In genomic region chr5:68490401-68490800, GRCh38 we compare ENCODE assay signal across 22 cellular contexts.
DNase-seq lines count a peak whose midpoint lies in the region; ATAC-seq lines count a peak whose summit lies in the region.
"Had no signal": no experiment of that assay in that cellular context is flagged by ENCODE, and none has a peak within 500 bp of the region (broad histone marks: within the 10 kb centered on the region; RNA-seq: fewer than 3 reads in every experiment).

No MANE protein-coding gene starts in this region.

- H3K4me1 ChIP-seq in effector memory CD4-positive, alpha-beta T cell (ENCODE audit: control insufficient read depth, insufficient read depth, low read length, poor library complexity, severe bottlenecking) = no peaks in the 10 kb centered on the region

- H3K4me3 ChIP-seq in MG63 = no peak overlapping the region
- H3K4me3 ChIP-seq in effector memory CD4-positive, alpha-beta T cell (ENCODE audit: insufficient read depth, low read depth, low read length, poor library complexity, severe bottlenecking) = no peak overlapping the region

- no peak for ATAC-seq in HG03159 (IDR thresholded peaks at IDR 0.05; ENCODE audit: unreplicated experiment)
- ATAC-seq: SK-N-SH treated with all-trans-retinoic acid at 6 μM for 48 hours had no signal

- no peaks in the 10 kb centered on the region for H3K36me3 ChIP-seq in MG63
- H3K36me3 ChIP-seq in effector memory CD4-positive, alpha-beta T cell (ENCODE audit: control insufficient read depth, insufficient read depth, low read length) = no peaks in the 10 kb centered on the region

- H3K27me3 ChIP-seq in MG63 = no peaks in the 10 kb centered on the region
- no peaks in the 10 kb centered on the region for H3K27me3 ChIP-seq in effector memory CD4-positive, alpha-beta T cell (replicated peaks; ENCODE audit: control insufficient read depth, insufficient read depth, low read length, poor library complexity, severe bottlenecking)

- DNase-seq in NCI-H2107 treated with DMSO at 0.1 percent for 48 hours (lab: John Stamatoyannopoulos, UW; ENCODE audit: unreplicated experiment) (peak; percentile 34), NCI-H2107 (lab: John Stamatoyannopoulos, UW) (no peak), NCI-H69 (lab: John Stamatoyannopoulos, UW) (peak; percentile 21), myocyte (ENCODE audit: low read depth) (peak; percentile 71), MG63 (no peak), anterior cingulate cortex (lab: John Stamatoyannopoulos, UW) (no peak)
- DNase-seq in effector memory CD4-positive, alpha-beta T cell = no peak
- DNase-seq: ACHN; C1 segment of cervical spinal cord; CD8-positive, alpha-beta memory T cell; DMS79; H9; HFFc6; NCI-H1092 treated with DMSO at 0.1 percent for 48 hours; NCI-H1436 treated with DMSO at 0.1 percent for 48 hours; NCI-H1930; NK-92 treated with Interleukin-12 subunit alpha and Interleukin-12 subunit beta, amount 100 ng/mL, for 24 hours; SHP77 treated with DMSO at 0.1 percent for 48 hours had no signal

- no peak overlapping the region for H3K27ac ChIP-seq in effector memory CD4-positive, alpha-beta T cell (ENCODE audit: insufficient read depth, low read length, poor library complexity, severe bottlenecking)
- H3K27ac ChIP-seq: 22Rv1, RWPE1 had no signal

- H3K9me3 ChIP-seq in MG63 = peaks cover 9% of the 10 kb centered on the region
- no peaks in the 10 kb centered on the region for H3K9me3 ChIP-seq in effector memory CD4-positive, alpha-beta T cell (ENCODE audit: control insufficient read depth, low read length)

Comparison
In these comparisons a context has a peak if more than half of its experiments do, and no peak if none do; other contexts are left out.
1. DNase-seq: peak in NCI-H2107 treated with DMSO at 0.1 percent for 48 hours (single experiment), NCI-H69 (single experiment) and myocyte (single experiment); none in NCI-H2107 (single experiment), MG63 (single experiment), anterior cingulate cortex (0 of 58) and effector memory CD4-positive, alpha-beta T cell (0 of 3).